In genomic region chr11:67303989-67304411, GRCh38 we compare ENCODE assay signal across 8 cellular contexts. TPM values are rescaled to one million over a fixed set of nuclear protein-coding genes. Genes with fewer than 3 reads are reported as not detected.
DNase-seq lines count a peak whose midpoint lies in the region; ATAC-seq and TF ChIP-seq lines count a peak whose summit lies in the region.

No MANE protein-coding gene starts in this region.

- peak overlapping the region; percentile 72 for H3K4me3 ChIP-seq in HAP-1
- peak overlapping the region; percentile 85 to 97 for H3K4me3 ChIP-seq in prostate gland

- H3K9me3 ChIP-seq in HAP-1 (no peaks in the 10 kb centered on the region), prostate gland (no peaks in the 10 kb centered on the region)

- peak; percentile 36 for TF ChIP-seq POLR2A in prostate gland (IDR thresholded peaks at IDR 0.05)

- WGBS in prostate gland = 2% methylated on average over 19 of the region's 25 CpGs

- ATAC-seq in Right ventricle myocardium inferior (peak; percentile 9), GM19324 (IDR thresholded peaks at IDR 0.05; ENCODE audit: low FRiP score, unreplicated experiment) (no peak), GM21526 (IDR thresholded peaks at IDR 0.05; ENCODE audit: low FRiP score, unreplicated experiment) (no peak)

- peak overlapping the region; percentile 89 to 91 for H3K27ac ChIP-seq in prostate gland

- peaks cover 16% of the 10 kb centered on the region for H3K36me3 ChIP-seq in HAP-1 (replicated peaks)
- H3K36me3 ChIP-seq in prostate gland = peaks cover 10 to 13% of the 10 kb centered on the region in 2 donors

- peak in 1 of 2 experiments; percentile 73 for DNase-seq in HAP-1 (ENCODE audit: low spot score in 2 of 2)
- DNase-seq in activated CD4-positive, CD25-positive, alpha-beta regulatory T cell treated with anti-CD3 and anti-CD28 coated beads, Interleukin-2, amount 50 U/mL, for 72 hours = peak; percentile 41
- DNase-seq in Right ventricle myocardium inferior (ENCODE audit: missing footprints) = peak; percentile 79
- no peak for DNase-seq in prostate gland (ENCODE audit: low spot score)
- DNase-seq in KG1 (lab: John Stamatoyannopoulos, UW) = no peak
- DNase-seq in DMS114 treated with DMSO at 0.1 percent for 48 hours (lab: John Stamatoyannopoulos, UW; ENCODE audit: unreplicated experiment) = no peak

- intact Hi-C loops in Right ventricle myocardium inferior (cut with DNase I) (no loop called here), prostate gland (cut with DNase I) (loop anchor here (5.0 kb wide), 1 partner anchor 37 kb away; the partner anchor contains the start of gene GRK2)

- in situ Hi-C loops in HAP-1 (cut with MboI; ENCODE audit: low sequenced_read_pairs) = no loop called here

- no peak for TF ChIP-seq CTCF in prostate gland (IDR thresholded peaks at IDR 0.05)

- peaks cover 18% of the 10 kb centered on the region for H3K4me1 ChIP-seq in HAP-1
- peaks cover 13% of the 10 kb centered on the region for H3K4me1 ChIP-seq in prostate gland (replicated peaks)

- no peaks in the 10 kb centered on the region for H3K27me3 ChIP-seq in HAP-1 (ENCODE audit: low read depth)
- no peaks in the 10 kb centered on the region for H3K27me3 ChIP-seq in prostate gland (replicated peaks; ENCODE audit: insufficient read depth)

RNA-seq across cellular contexts. Expression of gene SSH3, which starts 0.7 kb away (rescaled TPM):
- total RNA-seq in Right ventricle myocardium inferior = 15.8 TPM
- 100 to 1,000 TPM in 1 of 2 donors, 10 to 100 TPM in 1; 70.9 to 101 TPM for total RNA-seq in prostate gland

RNA-seq across cellular contexts. Expression of gene ANKRD13D, which starts 14.9 kb away (rescaled TPM):
- total RNA-seq in Right ventricle myocardium inferior (15.2 TPM), prostate gland (10 to 100 TPM; 35.9 to 75.3 TPM)

RNA-seq across cellular contexts. Expression of gene GRK2, which starts 37.7 kb away (rescaled TPM):
- 54.1 TPM for total RNA-seq in Right ventricle myocardium inferior
- 100 to 1,000 TPM; 102 to 111 TPM for total RNA-seq in prostate gland

RNA-seq across cellular contexts. Expression of gene POLD4, which starts 49.3 kb away (rescaled TPM):
- total RNA-seq in Right ventricle myocardium inferior = 49.7 TPM
- 100 to 1,000 TPM in 1 of 2 donors, 10 to 100 TPM in 1; 95.1 to 145 TPM for total RNA-seq in prostate gland

Comparison
In these comparisons a context has a peak if more than half of its experiments do, and no peak if none do; other contexts are left out.
1. DNase-seq: peak in activated CD4-positive, CD25-positive, alpha-beta regulatory T cell treated with anti-CD3 and anti-CD28 coated beads, Interleukin-2, amount 50 U/mL, for 72 hours (single experiment) and Right ventricle myocardium inferior (single experiment); none in prostate gland (single experiment), KG1 (single experiment) and DMS114 treated with DMSO at 0.1 percent for 48 hours (single experiment).